21 cellular contexts compared by ENCODE assay signal in genomic region chr5:147658293-147658932, GRCh38.
A peak's percentile ranks its signal among the peaks of the same experiment; 100 is the strongest.
DNase-seq lines count a peak whose midpoint lies in the region; ATAC-seq, FAIRE-seq and TF ChIP-seq lines count a peak whose summit lies in the region.
"Had no signal": no experiment of that assay in that cellular context is flagged by ENCODE, and none has a peak within 500 bp of the region (broad histone marks: within the 10 kb centered on the region; RNA-seq: fewer than 3 reads in every experiment).

No MANE protein-coding gene starts in this region.

- CTCF ChIA-PET in HepG2 (lab: Yijun Ruan, JAX; ENCODE audit: low intra/inter-chr PET ratio, low total read pairs), result no interaction called here

- H2AFZ ChIP-seq in HepG2 (ENCODE audit: low read length), result peak overlapping the region; percentile 27
- H2AFZ ChIP-seq: GM23248 had no signal

- no TSS peak for BruUV-seq in HepG2 (replicated peaks; lab: Mats Ljungman, UMichigan)

- H3K4me1 ChIP-seq in HepG2 (ENCODE audit: insufficient read depth, low read length), result peaks cover 34% of the 10 kb centered on the region
- H3K4me1 ChIP-seq: heart left ventricle, tibial artery had no signal

- no peaks in the 10 kb centered on the region for H3K79me2 ChIP-seq in HepG2 (ENCODE audit: insufficient read depth, low read length)

- peak; percentile 95 for ATAC-seq in GM18909 (IDR thresholded peaks at IDR 0.05; ENCODE audit: poor library complexity, unreplicated experiment)
- ATAC-seq in HG03378 (IDR thresholded peaks at IDR 0.05; ENCODE audit: unreplicated experiment), result peak; percentile 89
- ATAC-seq in HepG2, result peak; percentile 60
- no peak for ATAC-seq in omental fat pad (ENCODE audit: low FRiP score)
- ATAC-seq: activated naive CD4-positive, alpha-beta T cell treated with anti-CD3 and anti-CD28 coated beads, Interleukin-2, amount 50 U/mL, for 72 hours; activated T-cell treated with anti-CD3 and anti-CD28 coated beads, Interleukin-2, amount 50 U/mL, for 4 hours; heart left ventricle; stimulated activated naive B cell treated with anti-CD40 and anti-IgM and Interleukin-4, amounts not matched to agents 10 μg/mL and 1 μg/mL and 100 μg/mL, for 72 hours; T-cell had no signal

- WGBS in HepG2 (ENCODE audit: low lambda C conversion rate), result no CpG with 5 or more reads among the region's 8 CpGs

- H3K9me3 ChIP-seq in WERI-Rb-1 (ENCODE audit: severe bottlenecking) (peaks cover 12% of the 10 kb centered on the region), HepG2 (ENCODE audit: low read length) (no peaks in the 10 kb centered on the region)

- no peak overlapping the region; the same call in 1 of the 2 replicates for H3K4me2 ChIP-seq in HepG2 (ENCODE audit: low read depth, low read length)

- TF ChIP-seq RAD21 in HepG2 (CRISPR knock-in tag; IDR thresholded peaks at IDR 0.05), result no peak

- TF ChIP-seq POLR2A in HepG2 (IDR thresholded peaks at IDR 0.05; ENCODE audit: insufficient read depth in 1 of 2, low read depth in 2 of 2, low read length in 2 of 2), result no peak

- no peak for TF ChIP-seq EP300 in HepG2 (IDR thresholded peaks at IDR 0.05; ENCODE audit: low read depth in 2 of 2, low read length in 2 of 2)
- no peak for TF ChIP-seq EP300 in HepG2 (CRISPR knock-in tag; IDR thresholded peaks at IDR 0.05; ENCODE audit: borderline replicate concordance)

- H3K27ac Mint-ChIP-seq in T-helper 2 cell treated with Interferon-gamma antibody and Interleukin-4, amounts not matched to agents 5 μg/mL and 100 μg/mL, for 36 hours, result no peak overlapping the region
- H3K27ac Mint-ChIP-seq: activated CD4-positive, alpha-beta memory T cell treated with anti-CD3 and anti-CD28 coated beads for 36 hours; activated naive CD4-positive, alpha-beta T cell treated with anti-CD3 and anti-CD28 coated beads, Interleukin-2, amount 50 U/mL, for 72 hours; stimulated activated naive B cell treated with anti-CD40 and anti-IgM and Interleukin-4, amounts not matched to agents 10 μg/mL and 1 μg/mL and 100 μg/mL, for 72 hours; T-cell had no signal

- H3K9me3 Mint-ChIP-seq in T-helper 2 cell treated with Interferon-gamma antibody and Interleukin-4, amounts not matched to agents 5 μg/mL and 100 μg/mL, for 36 hours, result peaks cover 17% of the 10 kb centered on the region

- H3K4me1 Mint-ChIP-seq in T-helper 2 cell treated with Interferon-gamma antibody and Interleukin-4, amounts not matched to agents 5 μg/mL and 100 μg/mL, for 36 hours (ENCODE audit: low read depth), result no peaks in the 10 kb centered on the region
- H3K4me1 Mint-ChIP-seq: stimulated activated naive B cell treated with anti-CD40 and anti-IgM and Interleukin-4, amounts not matched to agents 10 μg/mL and 1 μg/mL and 100 μg/mL, for 72 hours; T-cell had no signal

- no peaks in the 10 kb centered on the region for H3K36me3 ChIP-seq in WERI-Rb-1
- no peaks in the 10 kb centered on the region for H3K36me3 ChIP-seq in HepG2 (replicated peaks in 1 of 2; ENCODE audit: control insufficient read depth in 1 of 2, insufficient read depth in 2 of 2, low read length in 2 of 2)
- H3K36me3 ChIP-seq: cardiac muscle cell, heart left ventricle, tibial artery had no signal

- peaks cover 16% of the 10 kb centered on the region for H3K36me3 Mint-ChIP-seq in T-helper 2 cell treated with Interferon-gamma antibody and Interleukin-4, amounts not matched to agents 5 μg/mL and 100 μg/mL, for 36 hours (ENCODE audit: low read depth)
- H3K36me3 Mint-ChIP-seq: activated CD4-positive, alpha-beta memory T cell treated with anti-CD3 and anti-CD28 coated beads for 36 hours had no signal

- no peak overlapping the region for H3K4me3 Mint-ChIP-seq in T-helper 2 cell treated with Interferon-gamma antibody and Interleukin-4, amounts not matched to agents 5 μg/mL and 100 μg/mL, for 36 hours
- H3K4me3 Mint-ChIP-seq: activated CD4-positive, alpha-beta memory T cell treated with anti-CD3 and anti-CD28 coated beads for 36 hours; activated T-cell treated with anti-CD3 and anti-CD28 coated beads, Interleukin-2, amount 50 U/mL, for 4 hours; stimulated activated naive B cell treated with anti-CD40 and anti-IgM and Interleukin-4, amounts not matched to agents 10 μg/mL and 1 μg/mL and 100 μg/mL, for 72 hours; T-cell had no signal

- no peak overlapping the region for H3K9ac ChIP-seq in HepG2 (ENCODE audit: insufficient read depth, low read depth, low read length)
- H3K9ac ChIP-seq: GM23248 had no signal

- peak; percentile 90 for DNase-seq in WERI-Rb-1
- no peak for DNase-seq in HepG2 (ENCODE audit: low spot score)
- DNase-seq in NCI-H128 (lab: John Stamatoyannopoulos, UW; ENCODE audit: unreplicated experiment), result no peak
- no peak for DNase-seq in NCI-H1694 treated with DMSO at 0.1 percent for 48 hours (lab: John Stamatoyannopoulos, UW)
- DNase-seq in T-helper 2 cell treated with Interferon-gamma antibody and Interleukin-4, amounts not matched to agents 5 μg/mL and 100 μg/mL, for 36 hours (ENCODE audit: low spot score), result no peak
- no peak for DNase-seq in omental fat pad (ENCODE audit: low spot score)
- DNase-seq: activated CD4-positive, alpha-beta memory T cell treated with anti-CD3 and anti-CD28 coated beads for 36 hours; activated T-cell treated with anti-CD3 and anti-CD28 coated beads, Interleukin-2, amount 50 U/mL, for 4 hours; GM23248; heart left ventricle; NCI-H2029 treated with DMSO at 0.1 percent for 48 hours; NCI-H69; retina; stimulated activated naive B cell treated with anti-CD40 and anti-IgM and Interleukin-4, amounts not matched to agents 10 μg/mL and 1 μg/mL and 100 μg/mL, for 72 hours; T-cell; tibial artery had no signal

- H3K4me3 ChIP-seq in WERI-Rb-1 (ENCODE audit: low read depth, low read length), result peak overlapping the region; percentile 57
- H3K4me3 ChIP-seq in HepG2 (replicated peaks in 1 of 3; ENCODE audit: insufficient read depth in 1 of 3, low read depth in 2 of 3, low read length in 3 of 3), result no peak overlapping the region
- H3K4me3 ChIP-seq: cardiac muscle cell, GM23248, heart left ventricle, tibial artery had no signal

- H4K20me1 ChIP-seq in HepG2 (ENCODE audit: insufficient read depth, low read length), result no peaks in the 10 kb centered on the region

- no peak for FAIRE-seq in HepG2 (lab: Jason Lieb, UNC)

- intact Hi-C loops in HepG2 (cut with micrococcal nuclease; ENCODE audit: unreplicated experiment), result no loop called here

- no peaks in the 10 kb centered on the region for H3K27me3 ChIP-seq in WERI-Rb-1 (ENCODE audit: insufficient read depth, low read depth, severe bottlenecking)
- no peaks in the 10 kb centered on the region for H3K27me3 ChIP-seq in HepG2 (ENCODE audit: control insufficient read depth in 1 of 2, insufficient read depth in 2 of 2, low read length in 2 of 2)
- H3K27me3 ChIP-seq: cardiac muscle cell, heart left ventricle, tibial artery had no signal

- in situ Hi-C loops in HepG2 (cut with HindIII; ENCODE audit: extremely low pct_ligation_motif_present, low pct_unique_long_range_greater_than_20kb), result no loop called here

- POLR2A ChIA-PET in HepG2 (lab: Yijun Ruan, JAX), result interaction anchor here (2.1 kb wide), 1 partner anchor 10 kb away, joined by 8 read pairs; no protein-coding TSS in a partner anchor

- H3K27me3 Mint-ChIP-seq in T-helper 2 cell treated with Interferon-gamma antibody and Interleukin-4, amounts not matched to agents 5 μg/mL and 100 μg/mL, for 36 hours (ENCODE audit: low read depth), result no peaks in the 10 kb centered on the region
- H3K27me3 Mint-ChIP-seq: activated CD4-positive, alpha-beta memory T cell treated with anti-CD3 and anti-CD28 coated beads for 36 hours; stimulated activated naive B cell treated with anti-CD40 and anti-IgM and Interleukin-4, amounts not matched to agents 10 μg/mL and 1 μg/mL and 100 μg/mL, for 72 hours; T-cell had no signal

- H3K27ac ChIP-seq in WERI-Rb-1 (peak overlapping the region; percentile 69), HepG2 (ENCODE audit: extremely low read length, insufficient read depth, low read length) (peak overlapping the region; percentile 58)
- H3K27ac ChIP-seq: cardiac muscle cell, GM23248, heart left ventricle, RWPE1, tibial artery had no signal

- TF ChIP-seq CTCF in WERI-Rb-1 (IDR thresholded peaks at IDR 0.05; ENCODE audit: low read depth, low read length) (no peak), HepG2 (CRISPR knock-in tag; IDR thresholded peaks at IDR 0.05) (no peak), omental fat pad (IDR thresholded peaks at IDR 0.05) (no peak)

TF ChIP-seq in HepG2, 621 proteins besides CTCF, POLR2A, EP300 and RAD21:
- TF ChIP-seq ZNF160 (CRISPR knock-in tag; IDR thresholded peaks at IDR 0.05), result no peak
- TF ChIP-seq ZNF780A (CRISPR knock-in tag; IDR thresholded peaks at IDR 0.05), result no peak
- no peak for TF ChIP-seq MAFF (IDR thresholded peaks at IDR 0.05; ENCODE audit: low read depth, low read length)
- TF ChIP-seq ZNF563 (CRISPR knock-in tag; IDR thresholded peaks at IDR 0.05), result no peak
- TF ChIP-seq RFXANK (CRISPR knock-in tag; IDR thresholded peaks at IDR 0.05), result no peak
- TF ChIP-seq ZNF691 (CRISPR knock-in tag; IDR thresholded peaks at IDR 0.05; ENCODE audit: borderline replicate concordance, low read depth), result no peak
- no peak for TF ChIP-seq ZNF281 (CRISPR knock-in tag; IDR thresholded peaks at IDR 0.05; ENCODE audit: borderline replicate concordance)
